Comparison of ENCODE assay signal across 8 cellular contexts in genomic region chr4:153759407-153760226, GRCh38. TPM values are rescaled to one million over a fixed set of nuclear protein-coding genes. Genes with fewer than 3 reads are reported as not detected.
DNase-seq lines count a peak whose midpoint lies in the region; ATAC-seq and TF ChIP-seq lines count a peak whose summit lies in the region.

Gene RNF175 (minus strand): TSS chr4:153760024. CDS start chr4:153759862, 162 bp downstream.

- intact Hi-C loops in dendritic cell treated with granulocyte-macrophage colony-stimulating factor and Interleukin-4, amounts not matched to agents 40 ng/mL and 50 ng/mL, for 4 days (cut with micrococcal nuclease): loop anchor here (5.0 kb wide), 1 partner anchor 332 kb away; no protein-coding TSS in a partner anchor

- peaks cover 0 to 25% of the 10 kb centered on the region in 2 donors for H3K27me3 ChIP-seq in tibial nerve

- TF ChIP-seq POLR2A in tibial nerve (IDR thresholded peaks at IDR 0.05): no peak

- peaks cover 33% of the 10 kb centered on the region for H3K4me1 Mint-ChIP-seq in dendritic cell treated with granulocyte-macrophage colony-stimulating factor and Interleukin-4, amounts not matched to agents 40 ng/mL and 50 ng/mL, for 4 days (ENCODE audit: low read depth)
- peaks cover 4% of the 10 kb centered on the region for H3K4me1 Mint-ChIP-seq in mesothelial cell of epicardium

- TF ChIP-seq CTCF in AG09309 (IDR thresholded peaks at IDR 0.05; ENCODE audit: control insufficient read depth, insufficient read depth, low read depth, low read length, missing control alignments): no peak
- no peak for TF ChIP-seq CTCF in mesothelial cell of epicardium (IDR thresholded peaks at IDR 0.05; ENCODE audit: unreplicated experiment)
- no peak for TF ChIP-seq CTCF in tibial nerve (IDR thresholded peaks at IDR 0.05)

- H3K27me3 Mint-ChIP-seq in dendritic cell treated with granulocyte-macrophage colony-stimulating factor and Interleukin-4, amounts not matched to agents 40 ng/mL and 50 ng/mL, for 4 days: peaks cover 60% of the 10 kb centered on the region
- H3K27me3 Mint-ChIP-seq in mesothelial cell of epicardium (ENCODE audit: low read depth): peaks cover 55% of the 10 kb centered on the region

- H3K27ac Mint-ChIP-seq in dendritic cell treated with granulocyte-macrophage colony-stimulating factor and Interleukin-4, amounts not matched to agents 40 ng/mL and 50 ng/mL, for 4 days: no peak within 1 kb of the TSS
- no peak within 1 kb of the TSS for H3K27ac Mint-ChIP-seq in mesothelial cell of epicardium

- peak within 1 kb of the TSS; percentile 71 for H3K4me3 Mint-ChIP-seq in dendritic cell treated with granulocyte-macrophage colony-stimulating factor and Interleukin-4, amounts not matched to agents 40 ng/mL and 50 ng/mL, for 4 days
- peak within 1 kb of the TSS; percentile 62 for H3K4me3 Mint-ChIP-seq in mesothelial cell of epicardium

- H3K36me3 ChIP-seq in tibial nerve: no peaks in the 10 kb centered on the region

- DNase-seq in AG09309 (ENCODE audit: low read depth) (no peak), NCI-H510A treated with DMSO at 0.1 percent for 48 hours (lab: John Stamatoyannopoulos, UW) (peak; percentile 5), mesothelial cell of epicardium (ENCODE audit: low spot score in 2 of 2, unreplicated experiment in 2 of 2) (peak; percentile 37 to 55), tibial nerve (ENCODE audit: low spot score in 2 of 2) (no peak)

- TF ChIP-seq EP300 in tibial nerve (IDR thresholded peaks at IDR 0.05): no peak

- no peaks in the 10 kb centered on the region for H3K9me3 Mint-ChIP-seq in dendritic cell treated with granulocyte-macrophage colony-stimulating factor and Interleukin-4, amounts not matched to agents 40 ng/mL and 50 ng/mL, for 4 days
- peaks cover 6% of the 10 kb centered on the region for H3K9me3 Mint-ChIP-seq in mesothelial cell of epicardium

- peaks cover 0 to 8% (median 0%) of the 10 kb centered on the region in 4 donors for H3K9me3 ChIP-seq in tibial nerve

- ATAC-seq in GM18873 (IDR thresholded peaks at IDR 0.05; ENCODE audit: low FRiP score, unreplicated experiment) (no peak), HG02623 (IDR thresholded peaks at IDR 0.05; ENCODE audit: unreplicated experiment) (no peak), HG03432 (IDR thresholded peaks at IDR 0.05; ENCODE audit: unreplicated experiment) (no peak)

- no peak within 1 kb of the TSS for H3K27ac ChIP-seq in tibial nerve

- H3K4me1 ChIP-seq in tibial nerve: peaks cover 0 to 12% (median 0%) of the 10 kb centered on the region in 4 donors

- no peaks in the 10 kb centered on the region for H3K36me3 Mint-ChIP-seq in dendritic cell treated with granulocyte-macrophage colony-stimulating factor and Interleukin-4, amounts not matched to agents 40 ng/mL and 50 ng/mL, for 4 days (ENCODE audit: low read depth)
- H3K36me3 Mint-ChIP-seq in mesothelial cell of epicardium: peaks cover 3% of the 10 kb centered on the region

- H3K4me3 ChIP-seq in AG09309 (ENCODE audit: control insufficient read depth, low read depth, low read length): peak within 1 kb of the TSS; percentile 31
- H3K4me3 ChIP-seq in tibial nerve: peak within 1 kb of the TSS; percentile 13 to 49 (median 38)

- WGBS in tibial nerve, 2 donors: 8 to 11% methylated on average over 23 to 69 of the region's 74 CpGs

RNA-seq across cellular contexts. Expression of gene RNF175, which starts in this region (rescaled TPM):
- 2.3 to 4.3 TPM (median 2.5 TPM) in 3 replicates for total RNA-seq in mesothelial cell of epicardium
- total RNA-seq in tibial nerve: under 1 TPM in 2 of 4 donors, not detected in 2; 0.39 to 0.63 TPM

Comparison
In these comparisons a context has a peak if more than half of its experiments do, and no peak if none do; other contexts are left out.
1. DNase-seq: peak in NCI-H510A treated with DMSO at 0.1 percent for 48 hours (single experiment) and mesothelial cell of epicardium (2 of 2); none in AG09309 (single experiment) and tibial nerve (0 of 2).